In genomic region chr6:150245148-150245547, GRCh38 we compare ENCODE assay signal across 20 cellular contexts.
DNase-seq lines count a peak whose midpoint lies in the region; ATAC-seq, FAIRE-seq and TF ChIP-seq lines count a peak whose summit lies in the region.
"Had no signal": no experiment of that assay in that cellular context is flagged by ENCODE, and none has a peak within 500 bp of the region (broad histone marks: within the 10 kb centered on the region; RNA-seq: fewer than 3 reads in every experiment).

No MANE protein-coding gene starts in this region.

- in situ Hi-C loops in K562 (cut with MboI): no loop called here

- H3K9me3 Mint-ChIP-seq in HFFc6: no peaks in the 10 kb centered on the region
- H3K9me3 Mint-ChIP-seq in stimulated activated naive B cell treated with anti-CD40 and anti-IgM and Interleukin-4, amounts not matched to agents 10 μg/mL and 1 μg/mL and 100 μg/mL, for 72 hours: peaks cover 0 to 3% of the 10 kb centered on the region in 2 donors
- peaks cover 9% of the 10 kb centered on the region for H3K9me3 Mint-ChIP-seq in activated CD8-positive, alpha-beta T cell treated with anti-CD3 and anti-CD28 coated beads for 36 hours

- ATAC-seq in K562: peak; percentile 68
- no peak for ATAC-seq in stimulated activated naive B cell treated with anti-CD40 and anti-IgM and Interleukin-4, amounts not matched to agents 10 μg/mL and 1 μg/mL and 100 μg/mL, for 72 hours (replicated peaks)
- no peak for ATAC-seq in activated CD8-positive, alpha-beta T cell treated with anti-CD3 and anti-CD28 coated beads for 36 hours
- ATAC-seq: HCT116 had no signal

- peak overlapping the region; percentile 16; the same call in 1 of the 2 replicates for H3K27ac Mint-ChIP-seq in HFFc6
- H3K27ac Mint-ChIP-seq in stimulated activated naive B cell treated with anti-CD40 and anti-IgM and Interleukin-4, amounts not matched to agents 10 μg/mL and 1 μg/mL and 100 μg/mL, for 72 hours: peak overlapping the region; percentile 48
- no peak overlapping the region for H3K27ac Mint-ChIP-seq in activated CD8-positive, alpha-beta T cell treated with anti-CD3 and anti-CD28 coated beads for 36 hours
- H3K27ac Mint-ChIP-seq: CD4-positive, alpha-beta T cell had no signal

- no peak overlapping the region for H3K27ac ChIP-seq in K562 (ENCODE audit: extremely low read depth, low read depth, low read length)
- H3K27ac ChIP-seq in neuronal stem cell (replicated peaks; ENCODE audit: low read length): no peak overlapping the region
- H3K27ac ChIP-seq: C4-2B had no signal

- intact Hi-C loops in K562 (cut with micrococcal nuclease): no loop called here
- intact Hi-C loops in activated CD8-positive, alpha-beta T cell treated with anti-CD3 and anti-CD28 coated beads for 36 hours (cut with micrococcal nuclease): no loop called here

- H3K27me3 ChIP-seq in K562 (ENCODE audit: control insufficient read depth in 2 of 2, insufficient read depth in 2 of 2, low read length in 2 of 2) (no peaks in the 10 kb centered on the region), neuronal stem cell (ENCODE audit: control insufficient read depth in 3 of 3, insufficient read depth in 3 of 3, low read depth in 1 of 3, low read length in 3 of 3) (peaks cover 0 to 2% (median 0%) of the 10 kb centered on the region in 3 experiments)

- no peak overlapping the region for H2BK12ac ChIP-seq in neuronal stem cell (ENCODE audit: low read length)

- H3K9ac ChIP-seq in K562 (ENCODE audit: insufficient read depth in 1 of 2, low read depth in 2 of 2, low read length in 2 of 2) (peak overlapping the region in 1 of 2 experiments; percentile 33; a peak in 1 of 4 replicates), neuronal stem cell (ENCODE audit: low read depth, low read length, poor library complexity) (no peak overlapping the region)

- H2AFZ ChIP-seq in K562 (ENCODE audit: low read depth, low read length) (no peak overlapping the region), neuronal stem cell (ENCODE audit: low read length) (no peak overlapping the region)

- no peaks in the 10 kb centered on the region for H3K9me1 ChIP-seq in K562 (ENCODE audit: control insufficient read depth, insufficient read depth, low read length)

- H3K14ac ChIP-seq in neuronal stem cell (ENCODE audit: low read length): no peak overlapping the region

- no peak overlapping the region for H2BK120ac ChIP-seq in neuronal stem cell (ENCODE audit: low read depth, low read length)

- no peaks in the 10 kb centered on the region for H4K20me1 ChIP-seq in K562 (replicated peaks; ENCODE audit: control insufficient read depth, insufficient read depth, low read length)

- H3K4me3 ChIP-seq in K562 (no peak overlapping the region), neuronal stem cell (ENCODE audit: low read length in 2 of 2) (no peak overlapping the region), foreskin fibroblast (ENCODE audit: low read depth in 1 of 2, low read length in 2 of 2) (no peak overlapping the region)

- no peak overlapping the region for H3K4ac ChIP-seq in neuronal stem cell (ENCODE audit: low read length)

- CTCF ChIA-PET in K562 (lab: Yijun Ruan, JAX; ENCODE audit: low intra/inter-chr PET ratio): interaction anchor here (0.5 kb wide), 1 partner anchor 39 kb away, joined by 3 read pairs; no protein-coding TSS in a partner anchor
- CTCF ChIA-PET in activated CD8-positive, alpha-beta T cell treated with anti-CD3 and anti-CD28 coated beads for 36 hours (lab: Charles Lee): no interaction called here

- no peak for TF ChIP-seq CTCF in HFFc6 (IDR thresholded peaks at IDR 0.05)
- TF ChIP-seq CTCF in K562 (IDR thresholded peaks at IDR 0.05 in 2 of 3, conservative IDR thresholded peaks at IDR 0.05 in 1 of 3; ENCODE audit: insufficient read depth in 2 of 3, low read depth in 1 of 3, low read length in 3 of 3): no peak
- TF ChIP-seq CTCF in foreskin fibroblast (IDR thresholded peaks at IDR 0.05; ENCODE audit: low read depth, low read length): no peak
- no peak for TF ChIP-seq CTCF in activated CD8-positive, alpha-beta T cell treated with anti-CD3 and anti-CD28 coated beads for 36 hours (IDR thresholded peaks at IDR 0.05)

- H3K4me1 Mint-ChIP-seq in HFFc6 (ENCODE audit: low read depth): peaks cover 36% of the 10 kb centered on the region
- peaks cover 7 to 15% of the 10 kb centered on the region in 2 donors for H3K4me1 Mint-ChIP-seq in stimulated activated naive B cell treated with anti-CD40 and anti-IgM and Interleukin-4, amounts not matched to agents 10 μg/mL and 1 μg/mL and 100 μg/mL, for 72 hours
- peaks cover 20% of the 10 kb centered on the region for H3K4me1 Mint-ChIP-seq in activated CD8-positive, alpha-beta T cell treated with anti-CD3 and anti-CD28 coated beads for 36 hours (ENCODE audit: low read depth)

- peak overlapping the region; percentile 60 for H3K18ac ChIP-seq in neuronal stem cell (ENCODE audit: low read length)

- H3K9me3 ChIP-seq in K562 (replicated peaks; ENCODE audit: control insufficient read depth, insufficient read depth, low read depth, low read length): peaks cover 11% of the 10 kb centered on the region
- peaks cover 2 to 27% of the 10 kb centered on the region in 2 donors for H3K9me3 ChIP-seq in neuronal stem cell (replicated peaks in 1 of 2; ENCODE audit: control insufficient read depth in 2 of 2, insufficient read depth in 1 of 2, low read depth in 1 of 2, low read length in 2 of 2)

- no peak overlapping the region for H4K8ac ChIP-seq in neuronal stem cell (ENCODE audit: low read depth, low read length)

- H3K4me1 ChIP-seq in K562 (replicated peaks in 1 of 2; ENCODE audit: control insufficient read depth in 2 of 2, insufficient read depth in 2 of 2, low read length in 2 of 2) (peaks cover 0 to 6% of the 10 kb centered on the region in 2 experiments; a peak in 2 of 5 replicates), neuronal stem cell (ENCODE audit: control insufficient read depth in 2 of 2, insufficient read depth in 1 of 2, low read depth in 1 of 2, low read length in 2 of 2) (peaks cover 2 to 4% of the 10 kb centered on the region in 2 donors)
- H3K4me1 ChIP-seq: Caco-2 had no signal

- TF ChIP-seq POLR2A in K562 (conservative IDR thresholded peaks at IDR 0.05): no peak

- 50% methylated on average over 3 of the region's 3 CpGs for WGBS in K562 (ENCODE audit: insufficient coverage, low coverage, missing lambda C conversion rate)
- no CpG with 5 or more reads among the region's 3 CpGs for WGBS in neuronal stem cell (ENCODE audit: extremely low coverage in 2 of 2, insufficient read length in 2 of 2, insufficient replicate concordance in 1 of 2), 2 donors

- TF ChIP-seq EP300 in K562 (IDR thresholded peaks at IDR 0.05; ENCODE audit: low read length): no peak

- POLR2A ChIA-PET in K562 (lab: Yijun Ruan, JAX): no interaction called here
- POLR2A ChIA-PET in activated CD8-positive, alpha-beta T cell treated with anti-CD3 and anti-CD28 coated beads for 36 hours (lab: Charles Lee): no interaction called here

- FAIRE-seq in K562 (lab: Jason Lieb, UNC): peak; percentile 15
- FAIRE-seq: A204.1, D721Med, GM12892, GM18507 had no signal

- H2BK15ac ChIP-seq in neuronal stem cell (ENCODE audit: low read length): peak overlapping the region; percentile 47

- no peak overlapping the region for H3K4me3 Mint-ChIP-seq in HFFc6
- no peak overlapping the region for H3K4me3 Mint-ChIP-seq in stimulated activated naive B cell treated with anti-CD40 and anti-IgM and Interleukin-4, amounts not matched to agents 10 μg/mL and 1 μg/mL and 100 μg/mL, for 72 hours
- no peak overlapping the region for H3K4me3 Mint-ChIP-seq in activated CD8-positive, alpha-beta T cell treated with anti-CD3 and anti-CD28 coated beads for 36 hours
- H3K4me3 Mint-ChIP-seq: CD4-positive, alpha-beta T cell had no signal

- BruUV-seq in K562 (replicated peaks; lab: Mats Ljungman, UMichigan): no TSS peak

- H3K79me2 ChIP-seq in K562 (ENCODE audit: control insufficient read depth, insufficient read depth, low read length): no peaks in the 10 kb centered on the region

- no peaks in the 10 kb centered on the region for H3K79me1 ChIP-seq in neuronal stem cell (ENCODE audit: low read depth, low read length)

- H3K4me2 ChIP-seq in K562 (ENCODE audit: insufficient read depth, low read length): no peak overlapping the region
- H3K4me2 ChIP-seq in neuronal stem cell (ENCODE audit: insufficient read depth, low read length, poor library complexity, severe bottlenecking): no peak overlapping the region

- no peak overlapping the region for H3K23ac ChIP-seq in neuronal stem cell (ENCODE audit: low read depth, low read length, poor library complexity)

- DNase-seq in HFFc6 (peak; percentile 28), K562 (ENCODE audit: extremely low read depth in 1 of 4, low spot score in 3 of 4) (no peak), neuronal stem cell (ENCODE audit: low spot score) (no peak), foreskin fibroblast (no peak)
- DNase-seq in stimulated activated naive B cell treated with anti-CD40 and anti-IgM and Interleukin-4, amounts not matched to agents 10 μg/mL and 1 μg/mL and 100 μg/mL, for 72 hours: no peak
- DNase-seq in stimulated activated CD4-positive, alpha-beta T cell treated with anti-CD3 and anti-CD28 coated beads, Interleukin-1b, Interleukin-23, amount 100 ng/mL, for 48 hours: no peak
- no peak for DNase-seq in activated CD8-positive, alpha-beta T cell treated with anti-CD3 and anti-CD28 coated beads for 36 hours
- DNase-seq: ACHN; AML-193; Caco-2; CD4-positive, alpha-beta T cell; GDM1; GOT3; H7 had no signal

- no peaks in the 10 kb centered on the region; the same call in 1 of the 2 replicates for H3K27me3 Mint-ChIP-seq in HFFc6 (ENCODE audit: insufficient read depth)
- peaks cover 0 to 7% of the 10 kb centered on the region in 2 donors for H3K27me3 Mint-ChIP-seq in stimulated activated naive B cell treated with anti-CD40 and anti-IgM and Interleukin-4, amounts not matched to agents 10 μg/mL and 1 μg/mL and 100 μg/mL, for 72 hours
- H3K27me3 Mint-ChIP-seq in activated CD8-positive, alpha-beta T cell treated with anti-CD3 and anti-CD28 coated beads for 36 hours: peaks cover 13% of the 10 kb centered on the region
- H3K27me3 Mint-ChIP-seq: CD4-positive, alpha-beta T cell had no signal

- H3K36me3 ChIP-seq in K562 (ENCODE audit: control insufficient read depth, insufficient read depth, low read length) (no peaks in the 10 kb centered on the region; the same call in 2 of the 3 replicates), neuronal stem cell (replicated peaks in 1 of 2; ENCODE audit: control insufficient read depth in 2 of 2, insufficient read depth in 2 of 2, low read length in 2 of 2) (peaks cover 0 to 16% of the 10 kb centered on the region in 2 donors)

- H2BK5ac ChIP-seq in neuronal stem cell (ENCODE audit: low read length): no peak overlapping the region

- no peaks in the 10 kb centered on the region for H3K36me3 Mint-ChIP-seq in HFFc6 (ENCODE audit: low read depth)
- H3K36me3 Mint-ChIP-seq in stimulated activated naive B cell treated with anti-CD40 and anti-IgM and Interleukin-4, amounts not matched to agents 10 μg/mL and 1 μg/mL and 100 μg/mL, for 72 hours: no peaks in the 10 kb centered on the region
- H3K36me3 Mint-ChIP-seq in activated CD8-positive, alpha-beta T cell treated with anti-CD3 and anti-CD28 coated beads for 36 hours (ENCODE audit: low read depth): no peaks in the 10 kb centered on the region

- no peak overlapping the region for H2AK5ac ChIP-seq in neuronal stem cell (ENCODE audit: low read depth, low read length)

- no peak overlapping the region for H4K91ac ChIP-seq in neuronal stem cell (ENCODE audit: low read depth, low read length, poor library complexity)

- TF ChIP-seq RAD21 in K562 (CRISPR knock-in tag; conservative IDR thresholded peaks at IDR 0.05 in 1 of 2, IDR thresholded peaks at IDR 0.05 in 1 of 2): no peak
